Comparison of ENCODE assay signal across 7 cellular contexts in genomic region chr6:127737009-127737486, GRCh38.
A peak's percentile ranks its signal among the peaks of the same experiment; 100 is the strongest.
DNase-seq lines count a peak whose midpoint lies in the region; ATAC-seq, FAIRE-seq and TF ChIP-seq lines count a peak whose summit lies in the region.

No MANE protein-coding gene starts in this region.

- peak; percentile 88 for ATAC-seq in GM21717 (IDR thresholded peaks at IDR 0.05; ENCODE audit: unreplicated experiment)
- peak; percentile 87 for ATAC-seq in activated T-helper 17 cell treated with anti-CD3 and anti-CD28 coated beads, Interleukin-2, amount 50 U/mL, for 72 hours (replicated peaks)
- peak; percentile 95 for ATAC-seq in foreskin keratinocyte

- H3K27ac ChIP-seq in foreskin keratinocyte (no peak overlapping the region), trophoblast cell (ENCODE audit: low read depth, low read length) (no peak overlapping the region)

- no peak overlapping the region for H2BK12ac ChIP-seq in trophoblast cell (ENCODE audit: low read length)

- TF ChIP-seq CTCF in GM10266 (IDR thresholded peaks at IDR 0.05; ENCODE audit: control insufficient read depth, insufficient read depth, low read depth, missing control alignments) (peak; percentile 58), foreskin keratinocyte (conservative IDR thresholded peaks at IDR 0.05) (peak; percentile 81)

- no peak overlapping the region for H3K4me2 ChIP-seq in trophoblast cell (ENCODE audit: low read length)

- peaks cover 21% of the 10 kb centered on the region for H3K4me1 Mint-ChIP-seq in activated T-helper 17 cell treated with anti-CD3 and anti-CD28 coated beads, Interleukin-2, amount 50 U/mL, for 72 hours

- H3K23ac ChIP-seq in trophoblast cell (ENCODE audit: low read length) = no peak overlapping the region

- no peak overlapping the region for H3K4ac ChIP-seq in trophoblast cell (ENCODE audit: low read depth, low read length)

- H4K8ac ChIP-seq in trophoblast cell (ENCODE audit: low read depth, low read length) = no peak overlapping the region

- H3K27ac Mint-ChIP-seq in activated T-helper 17 cell treated with anti-CD3 and anti-CD28 coated beads, Interleukin-2, amount 50 U/mL, for 72 hours = peak overlapping the region; percentile 65

- no peak overlapping the region for H3K4me3 Mint-ChIP-seq in activated T-helper 17 cell treated with anti-CD3 and anti-CD28 coated beads, Interleukin-2, amount 50 U/mL, for 72 hours

- peaks cover 26% of the 10 kb centered on the region for H3K36me3 Mint-ChIP-seq in activated T-helper 17 cell treated with anti-CD3 and anti-CD28 coated beads, Interleukin-2, amount 50 U/mL, for 72 hours (ENCODE audit: low read depth)

- H4K12ac ChIP-seq in trophoblast cell (ENCODE audit: low read depth, low read length) = no peak overlapping the region

- H3K36me3 ChIP-seq in trophoblast cell (ENCODE audit: control insufficient read depth in 1 of 2, insufficient read depth in 2 of 2, low read length in 2 of 2) = no peaks in the 10 kb centered on the region

- H3K79me1 ChIP-seq in trophoblast cell (ENCODE audit: low read length) = no peaks in the 10 kb centered on the region

- no peaks in the 10 kb centered on the region for H3K79me2 ChIP-seq in trophoblast cell (ENCODE audit: control insufficient read depth, insufficient read depth, low read length, poor library complexity)

- no peaks in the 10 kb centered on the region for H3K9me3 Mint-ChIP-seq in activated T-helper 17 cell treated with anti-CD3 and anti-CD28 coated beads, Interleukin-2, amount 50 U/mL, for 72 hours

- no peak overlapping the region for H3K18ac ChIP-seq in trophoblast cell (ENCODE audit: low read length)

- no peak overlapping the region for H2BK5ac ChIP-seq in trophoblast cell (ENCODE audit: low read depth, low read length, poor library complexity)

- H3K4me3 ChIP-seq in trophoblast cell (ENCODE audit: low read depth, low read length) = no peak overlapping the region

- no peaks in the 10 kb centered on the region for H3K27me3 Mint-ChIP-seq in activated T-helper 17 cell treated with anti-CD3 and anti-CD28 coated beads, Interleukin-2, amount 50 U/mL, for 72 hours

- DNase-seq in GM10266 (ENCODE audit: extremely low spot score) (peak; percentile 27), HTR-8/SVneo (ENCODE audit: insufficient read length, low spot score) (peak; percentile 56), NCI-H82 (lab: John Stamatoyannopoulos, UW) (peak; percentile 86), foreskin keratinocyte (peak; percentile 29 to 61), trophoblast cell (peak; percentile 33 to 82)

- H4K91ac ChIP-seq in trophoblast cell (ENCODE audit: low read depth, low read length) = no peak overlapping the region

- H2AK5ac ChIP-seq in trophoblast cell (ENCODE audit: low read length) = no peak overlapping the region

- H3K27me3 ChIP-seq in foreskin keratinocyte (peaks cover 3% of the 10 kb centered on the region), trophoblast cell (ENCODE audit: insufficient read depth, low read length) (no peaks in the 10 kb centered on the region)

- H2BK120ac ChIP-seq in trophoblast cell (ENCODE audit: insufficient read depth, low read length, poor library complexity) = no peak overlapping the region

- no peak overlapping the region for H3K9ac ChIP-seq in trophoblast cell (ENCODE audit: low read length)

- H3K14ac ChIP-seq in trophoblast cell (ENCODE audit: low read length) = no peak overlapping the region

- FAIRE-seq in HTR-8/SVneo (lab: Jason Lieb, UNC) = no peak

- H3K4me1 ChIP-seq in foreskin keratinocyte = peaks cover 7% of the 10 kb centered on the region
- H3K4me1 ChIP-seq in trophoblast cell (ENCODE audit: control insufficient read depth in 1 of 2, insufficient read depth in 2 of 2, low read length in 2 of 2) = no peaks in the 10 kb centered on the region

- no peak overlapping the region for H2AFZ ChIP-seq in trophoblast cell (ENCODE audit: insufficient read depth, low read length, poor library complexity)

- no peaks in the 10 kb centered on the region for H3K9me3 ChIP-seq in trophoblast cell (ENCODE audit: insufficient read depth, low read depth, low read length)

Comparison
In these comparisons a context has a peak if more than half of its experiments do, and no peak if none do; other contexts are left out.
1. DNase-seq: peak in every context shown above with its lines; median percentile 86 in NCI-H82; 58 in trophoblast cell; 56 in HTR-8/SVneo; 45 in foreskin keratinocyte; 27 in GM10266.